Comparison of ENCODE assay signal across 16 cellular contexts in the genomic region with DNA sequence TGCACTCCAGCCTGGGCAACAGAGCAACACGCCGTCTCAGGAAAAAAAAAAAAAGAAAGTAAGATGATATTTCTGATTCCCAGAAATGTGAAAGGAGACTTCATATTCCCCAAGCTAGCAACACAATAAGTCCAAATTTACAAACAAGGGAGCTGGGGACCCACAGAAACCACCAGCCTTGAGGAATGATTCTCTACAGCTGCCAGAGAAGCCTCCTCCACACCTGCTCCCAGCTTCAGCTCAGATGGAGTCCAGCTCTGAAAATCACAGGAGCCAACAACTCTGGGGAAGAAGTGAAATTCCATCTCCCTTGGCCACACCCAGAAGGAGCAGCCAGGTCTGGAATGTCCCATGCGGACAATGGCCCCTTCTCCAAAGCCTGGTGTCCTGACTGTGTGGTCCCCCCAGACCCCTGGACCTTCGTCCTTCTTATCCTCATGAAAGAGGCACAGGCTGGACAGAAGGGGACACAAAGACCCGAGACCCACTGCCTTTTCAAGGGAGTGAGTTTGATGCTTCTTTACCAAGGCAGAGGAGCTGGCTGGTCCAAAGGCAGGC. TPM values are rescaled to one million over a fixed set of nuclear protein-coding genes. Genes with fewer than 3 reads are reported as not detected.
DNase-seq lines count a peak whose midpoint lies in the region; ATAC-seq and TF ChIP-seq lines count a peak whose summit lies in the region.
"Had no signal": no experiment of that assay in that cellular context is flagged by ENCODE, and none has a peak within 500 bp of the region (broad histone marks: within the 10 kb centered on the region; RNA-seq: fewer than 3 reads in every experiment).

No MANE protein-coding gene starts in this region.

- 81% methylated on average over 5 of the region's 5 CpGs for WGBS in esophagus muscularis mucosa
- 87 to 91% methylated on average over 5 of the region's 5 CpGs for WGBS in aorta, 2 donors

- no peaks in the 10 kb centered on the region for H3K27me3 Mint-ChIP-seq in stimulated activated naive CD8-positive, alpha-beta T cell treated with anti-CD3 and anti-CD28 coated beads, Interleukin-15, amount 100 ng/mL, for 72 hours
- H3K27me3 Mint-ChIP-seq in nephron (ENCODE audit: low read depth), result peaks cover 14% of the 10 kb centered on the region
- H3K27me3 Mint-ChIP-seq: activated naive CD8-positive, alpha-beta T cell treated with anti-CD3 and anti-CD28 coated beads for 36 hours had no signal

- H3K4me3 ChIP-seq in esophagus muscularis mucosa, result no peak overlapping the region
- H3K4me3 ChIP-seq in aorta (ENCODE audit: low read length in 2 of 2), result no peak overlapping the region
- H3K4me3 ChIP-seq in tibial artery, result no peak overlapping the region

- intact Hi-C loops in esophagus muscularis mucosa (cut with DNase I), result no loop called here
- intact Hi-C loops in aorta (cut with DNase I), result no loop called here
- intact Hi-C loops in tibial artery (cut with DNase I; ENCODE audit: low total_unique reads), result no loop called here

- H3K9me3 ChIP-seq in esophagus muscularis mucosa (no peaks in the 10 kb centered on the region), aorta (ENCODE audit: control insufficient read depth, low read length) (no peaks in the 10 kb centered on the region), tibial artery (no peaks in the 10 kb centered on the region)

- DNase-seq in stimulated activated naive CD8-positive, alpha-beta T cell treated with anti-CD3 and anti-CD28 coated beads, Interleukin-15, amount 100 ng/mL, for 72 hours, result no peak
- no peak for DNase-seq in stimulated activated naive CD8-positive, alpha-beta T cell treated with anti-CD3 and anti-CD28 coated beads, Interleukin-15, Interleukin-2, amounts not matched to agents 100 U/mL and 50 U/mL, for 24 hours
- DNase-seq in esophagus muscularis mucosa (ENCODE audit: extremely low spot score) (no peak), aorta (peak; percentile 31 to 43), tibial artery (no peak)
- DNase-seq: activated CD4-positive, alpha-beta T cell treated with anti-CD3 and anti-CD28 coated beads for 48 hours; activated naive CD8-positive, alpha-beta T cell treated with anti-CD3 and anti-CD28 coated beads for 36 hours; dermis blood vessel endothelial cell; foreskin melanocyte; NCI-H1694; stimulated activated naive CD4-positive, alpha-beta T cell had no signal

- H3K27me3 ChIP-seq in esophagus muscularis mucosa (peaks cover 0 to 52% (median 0%) of the 10 kb centered on the region in 4 donors), aorta (ENCODE audit: control insufficient read depth in 1 of 2, insufficient read depth in 2 of 2, low read length in 1 of 2) (no peaks in the 10 kb centered on the region), tibial artery (no peaks in the 10 kb centered on the region)

- no peak for TF ChIP-seq EP300 in esophagus muscularis mucosa (IDR thresholded peaks at IDR 0.05)

- peak overlapping the region; percentile 54 to 71 for H3K27ac Mint-ChIP-seq in stimulated activated naive CD8-positive, alpha-beta T cell treated with anti-CD3 and anti-CD28 coated beads, Interleukin-15, amount 100 ng/mL, for 72 hours
- peak overlapping the region in 2 of 3 experiments; percentile 3 to 32 for H3K27ac Mint-ChIP-seq in nephron
- H3K27ac Mint-ChIP-seq: activated naive CD8-positive, alpha-beta T cell treated with anti-CD3 and anti-CD28 coated beads for 36 hours; progenitor cell of endocrine pancreas had no signal

- no peak for ATAC-seq in stimulated activated naive CD8-positive, alpha-beta T cell treated with anti-CD3 and anti-CD28 coated beads, Interleukin-15, amount 100 ng/mL, for 72 hours
- ATAC-seq in stimulated activated naive CD8-positive, alpha-beta T cell treated with anti-CD3 and anti-CD28 coated beads, Interleukin-15, Interleukin-2, amounts not matched to agents 100 U/mL and 50 U/mL, for 24 hours, result no peak
- ATAC-seq in aorta (ENCODE audit: low FRiP score) (no peak), HG02938 (IDR thresholded peaks at IDR 0.05; ENCODE audit: unreplicated experiment) (no peak), HG03469 (IDR thresholded peaks at IDR 0.05; ENCODE audit: unreplicated experiment) (no peak)

- no peak for TF ChIP-seq CTCF in esophagus muscularis mucosa (IDR thresholded peaks at IDR 0.05)
- no peak for TF ChIP-seq CTCF in nephron (IDR thresholded peaks at IDR 0.05; ENCODE audit: unreplicated experiment in 3 of 3)
- TF ChIP-seq CTCF in tibial artery (IDR thresholded peaks at IDR 0.05), result no peak

- no peak overlapping the region for H3K4me3 Mint-ChIP-seq in stimulated activated naive CD8-positive, alpha-beta T cell treated with anti-CD3 and anti-CD28 coated beads, Interleukin-15, amount 100 ng/mL, for 72 hours
- no peak overlapping the region for H3K4me3 Mint-ChIP-seq in nephron
- H3K4me3 Mint-ChIP-seq: activated naive CD8-positive, alpha-beta T cell treated with anti-CD3 and anti-CD28 coated beads for 36 hours had no signal

- H3K9me3 Mint-ChIP-seq in stimulated activated naive CD8-positive, alpha-beta T cell treated with anti-CD3 and anti-CD28 coated beads, Interleukin-15, amount 100 ng/mL, for 72 hours, result no peaks in the 10 kb centered on the region
- no peaks in the 10 kb centered on the region for H3K9me3 Mint-ChIP-seq in nephron
- H3K9me3 Mint-ChIP-seq: activated naive CD8-positive, alpha-beta T cell treated with anti-CD3 and anti-CD28 coated beads for 36 hours; brain had no signal

- H3K4me1 ChIP-seq in esophagus muscularis mucosa, result peaks cover 13 to 37% (median 27%) of the 10 kb centered on the region in 4 donors
- no peaks in the 10 kb centered on the region for H3K4me1 ChIP-seq in aorta (ENCODE audit: control insufficient read depth in 1 of 2, insufficient read depth in 2 of 2, low read length in 2 of 2)
- H3K4me1 ChIP-seq in tibial artery, result peaks cover 0 to 24% (median 11%) of the 10 kb centered on the region in 4 donors

- H3K36me3 ChIP-seq in esophagus muscularis mucosa, result peaks cover 9 to 46% (median 25%) of the 10 kb centered on the region in 4 donors
- H3K36me3 ChIP-seq in aorta (ENCODE audit: control insufficient read depth in 1 of 2, insufficient read depth in 2 of 2, low read length in 1 of 2), result peaks cover 0 to 6% of the 10 kb centered on the region in 2 donors
- peaks cover 16 to 63% (median 60%) of the 10 kb centered on the region in 3 donors for H3K36me3 ChIP-seq in tibial artery

- H3K27ac ChIP-seq in esophagus muscularis mucosa (replicated peaks in 1 of 4) (peak overlapping the region; percentile 20 to 39 (median 36)), aorta (ENCODE audit: low read depth in 1 of 2, low read length in 2 of 2) (no peak overlapping the region), tibial artery (no peak overlapping the region)

- TF ChIP-seq POLR2A in esophagus muscularis mucosa (IDR thresholded peaks at IDR 0.05; ENCODE audit: low read depth), result no peak

- H3K4me1 Mint-ChIP-seq in stimulated activated naive CD8-positive, alpha-beta T cell treated with anti-CD3 and anti-CD28 coated beads, Interleukin-15, amount 100 ng/mL, for 72 hours, result peaks cover 77% of the 10 kb centered on the region
- H3K4me1 Mint-ChIP-seq in nephron, result peaks cover 39% of the 10 kb centered on the region

- no peaks in the 10 kb centered on the region for H3K36me3 Mint-ChIP-seq in nephron (ENCODE audit: low read depth)
- H3K36me3 Mint-ChIP-seq: brain had no signal

RNA-seq across cellular contexts. Expression of a gene that starts 45.4 kb away (rescaled TPM):
- total RNA-seq in esophagus muscularis mucosa (10 to 100 TPM; 14.4 to 18.7 (median 16.6) TPM), aorta (10 to 100 TPM; 39.1 to 61.5 TPM)
- 1 to 10 TPM; 3.0 to 6.9 TPM for polyA plus RNA-seq in aorta

Comparison
In these comparisons a context has a peak if more than half of its experiments do, and no peak if none do; other contexts are left out.
1. DNase-seq: peak in aorta (2 of 2); none in stimulated activated naive CD8-positive, alpha-beta T cell treated with anti-CD3 and anti-CD28 coated beads, Interleukin-15, amount 100 ng/mL, for 72 hours (0 of 2), stimulated activated naive CD8-positive, alpha-beta T cell treated with anti-CD3 and anti-CD28 coated beads, Interleukin-15, Interleukin-2, amounts not matched to agents 100 U/mL and 50 U/mL, for 24 hours (single experiment), esophagus muscularis mucosa (single experiment) and tibial artery (0 of 2).
2. H3K27ac ChIP-seq: peak in esophagus muscularis mucosa (4 of 4); none in aorta (0 of 2) and tibial artery (0 of 2).